In the genomic region with DNA sequence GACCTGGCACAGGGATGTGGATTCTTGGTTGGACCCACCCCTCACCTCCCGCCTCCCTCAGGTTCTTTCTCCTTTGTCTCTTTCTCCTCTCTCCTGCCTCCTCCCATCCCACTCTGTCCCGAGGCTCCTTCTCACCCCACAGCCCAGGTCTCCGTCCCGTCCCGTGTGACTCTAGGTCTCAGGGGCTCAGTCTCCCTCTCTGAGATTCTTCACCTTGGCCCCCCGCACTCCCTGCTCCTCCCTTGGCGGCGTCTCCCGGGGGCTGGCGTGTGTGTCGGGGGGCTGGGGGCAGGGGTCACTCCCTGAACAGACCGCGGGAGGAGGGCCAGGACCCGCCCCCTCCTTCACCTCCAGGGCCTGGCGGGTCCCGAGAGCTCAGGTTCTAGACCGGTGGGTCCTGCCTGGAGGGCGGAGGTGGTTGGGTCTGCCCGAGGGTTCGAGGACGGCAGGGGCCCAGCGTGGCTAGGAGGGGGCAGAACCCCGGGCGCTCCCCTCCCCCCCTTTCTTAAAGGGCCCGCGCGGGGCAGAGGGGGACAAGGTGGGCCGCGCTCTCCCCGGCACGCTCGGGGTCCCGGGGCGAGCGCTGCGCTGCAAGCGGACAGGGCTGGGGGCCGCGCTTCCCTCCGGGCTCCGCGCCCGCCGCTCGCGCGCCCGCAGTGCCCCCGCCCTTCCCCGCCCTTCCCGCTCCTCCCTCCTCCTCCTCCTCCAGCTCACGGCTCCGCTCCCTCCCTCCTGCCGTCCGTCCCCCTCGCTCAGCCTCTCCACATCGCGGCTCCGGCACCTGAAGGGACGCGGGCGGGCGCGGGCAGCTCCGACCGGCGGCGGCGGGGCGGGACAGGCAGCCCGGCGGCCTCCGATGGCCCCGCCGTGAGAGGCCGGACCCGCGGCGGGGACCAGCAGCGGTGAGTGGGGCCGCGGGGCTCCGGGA, we compare ENCODE assay signal across 8 cellular contexts. TPM values are rescaled to one million over a fixed set of nuclear protein-coding genes. Genes with fewer than 3 reads are reported as not detected.
DNase-seq lines count a peak whose midpoint lies in the region; ATAC-seq lines count a peak whose summit lies in the region.

A gene (plus strand): TSS at position 735 of the 928 bp plus-strand sequence. CDS start 13,633 bp downstream, outside the sequence.

- H3K9me3 ChIP-seq in skeletal muscle tissue (ENCODE audit: control insufficient read depth in 3 of 3, low read length in 3 of 3): no peaks in the 10 kb centered on the region

- peaks cover 41 to 46% (median 43%) of the 10 kb centered on the region in 3 donors for H3K27me3 ChIP-seq in skeletal muscle tissue (ENCODE audit: control insufficient read depth in 3 of 3, insufficient read depth in 3 of 3, low read length in 3 of 3)

- intact Hi-C loops in left cardiac atrium (cut with DNase I): no loop called here

- H3K36me3 ChIP-seq in skeletal muscle tissue (ENCODE audit: control insufficient read depth in 3 of 3, insufficient read depth in 3 of 3, low read length in 3 of 3): no peaks in the 10 kb centered on the region

- H3K4me3 ChIP-seq in skeletal muscle tissue (ENCODE audit: low read length in 3 of 3): peak within 1 kb of the TSS in 2 of 3 donors; percentile 43 to 45

- ATAC-seq in left cardiac atrium (peak; percentile 64 to 73), GM19324 (IDR thresholded peaks at IDR 0.05; ENCODE audit: low FRiP score, unreplicated experiment) (no peak), HG03108 (IDR thresholded peaks at IDR 0.05; ENCODE audit: unreplicated experiment) (no peak)

- peak; percentile 58 for DNase-seq in stimulated activated CD4-positive, alpha-beta T cell treated with anti-CD3 and anti-CD28 coated beads, Interleukin-15, amount 100 ng/mL, for 24 hours
- no peak for DNase-seq in stimulated activated CD4-positive, alpha-beta T cell treated with anti-CD3 and anti-CD28 coated beads, Interleukin-2, amount 100 ng/mL, for 48 hours
- DNase-seq in activated CD8-positive, alpha-beta memory T cell treated with anti-CD3 and anti-CD28 coated beads, Interleukin-2, amount 50 U/mL, for 48 hours: peak; percentile 65
- DNase-seq in left cardiac atrium (no peak), GDM1 (lab: John Stamatoyannopoulos, UW) (no peak)

- H3K4me1 ChIP-seq in skeletal muscle tissue (ENCODE audit: control insufficient read depth in 3 of 3, insufficient read depth in 3 of 3, low read length in 3 of 3): no peaks in the 10 kb centered on the region

- peak within 1 kb of the TSS in 1 of 3 donors; percentile 25 for H3K9ac ChIP-seq in skeletal muscle tissue (ENCODE audit: low read depth in 1 of 3, low read length in 3 of 3)

- H3K27ac ChIP-seq in skeletal muscle tissue (ENCODE audit: low read depth, low read length): no peak within 1 kb of the TSS

RNA-seq across cellular contexts. Expression of the gene that starts here (rescaled TPM):
- total RNA-seq in left cardiac atrium: under 1 TPM; 0.09 to 0.13 TPM
- 0.52 TPM for total RNA-seq in skeletal muscle tissue

Comparison
In these comparisons a context has a peak if more than half of its experiments do, and no peak if none do; other contexts are left out.
1. DNase-seq: peak in stimulated activated CD4-positive, alpha-beta T cell treated with anti-CD3 and anti-CD28 coated beads, Interleukin-15, amount 100 ng/mL, for 24 hours (single experiment) and activated CD8-positive, alpha-beta memory T cell treated with anti-CD3 and anti-CD28 coated beads, Interleukin-2, amount 50 U/mL, for 48 hours (single experiment); none in stimulated activated CD4-positive, alpha-beta T cell treated with anti-CD3 and anti-CD28 coated beads, Interleukin-2, amount 100 ng/mL, for 48 hours (0 of 2), left cardiac atrium (single experiment) and GDM1 (single experiment).
2. Peak in ATAC-seq in left cardiac atrium; RNA of the gene not detected or under 1 TPM.